ENCODE assay signal across 18 cellular contexts in the genomic region with DNA sequence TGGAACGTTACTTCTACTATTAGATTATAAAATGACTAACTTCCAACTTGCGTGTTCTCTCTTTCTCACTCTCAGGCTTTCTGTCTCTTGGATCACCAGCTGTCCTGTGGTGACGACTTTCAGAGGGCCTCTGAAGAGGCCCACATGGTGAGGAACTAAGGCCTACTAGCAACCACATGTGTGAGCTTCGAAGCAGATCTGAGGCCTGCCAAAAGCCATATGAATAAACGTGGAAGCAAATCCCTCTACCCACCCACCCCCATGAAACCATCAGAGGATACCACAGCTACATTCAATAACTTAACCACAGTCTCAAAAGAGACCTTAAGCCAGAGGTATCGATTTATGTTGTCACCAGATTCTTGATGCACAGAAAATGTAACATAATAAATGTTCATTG. TPM values are rescaled to one million over a fixed set of nuclear protein-coding genes. Genes with fewer than 3 reads are reported as not detected.
A peak's percentile ranks its signal among the peaks of the same experiment; 100 is the strongest.
DNase-seq lines count a peak whose midpoint lies in the region; ATAC-seq and TF ChIP-seq lines count a peak whose summit lies in the region.
"Had no signal": no experiment of that assay in that cellular context is flagged by ENCODE, and none has a peak within 500 bp of the region (broad histone marks: within the 10 kb centered on the region; RNA-seq: fewer than 3 reads in every experiment).

No MANE protein-coding gene starts in this region.

- no peaks in the 10 kb centered on the region for H3K4me1 ChIP-seq in colonic mucosa

- intact Hi-C loops in Right ventricle myocardium inferior (cut with DNase I) = loop anchor here (5.0 kb wide), 1 partner anchor 272 kb away; no protein-coding TSS in a partner anchor
- intact Hi-C loops in colonic mucosa (cut with DNase I) = loop anchor here (5.0 to 10.0 kb wide), 3 partner anchors 274 to 612 kb away; no protein-coding TSS in a partner anchor
- intact Hi-C loops in left cardiac atrium (cut with DNase I) = loop anchor here in 1 of 2 donors (5.0 kb wide), 2 partner anchors 272 to 442 kb away; no protein-coding TSS in a partner anchor

- no peak overlapping the region for H3K27ac ChIP-seq in colonic mucosa
- H3K27ac ChIP-seq: SJCRH30 had no signal

- H3K36me3 ChIP-seq in colonic mucosa = no peaks in the 10 kb centered on the region
- H3K36me3 ChIP-seq: SJCRH30 had no signal

- DNase-seq in RPMI7951 (ENCODE audit: low read depth) (peak; percentile 2), Right ventricle myocardium inferior (ENCODE audit: missing footprints) (no peak), cortex of kidney (lab: John Stamatoyannopoulos, UW) (no peak), colonic mucosa (no peak), left cardiac atrium (no peak)
- DNase-seq: COR-L47, HCEC 1CT, KBM-7, NCI-H1105, NCI-H1694 treated with DMSO at 0.1 percent for 48 hours, NCI-H446, NCI-H748 treated with DMSO at 0.1 percent for 48 hours, SJCRH30 had no signal

- H3K9me3 ChIP-seq in colonic mucosa = no peaks in the 10 kb centered on the region

- TF ChIP-seq CTCF in colonic mucosa (IDR thresholded peaks at IDR 0.05) = no peak

- H3K9ac ChIP-seq in colonic mucosa (ENCODE audit: low read depth in 2 of 2, low read length in 2 of 2) = no peak overlapping the region

- no peak overlapping the region for H3K4me3 ChIP-seq in colonic mucosa
- H3K4me3 ChIP-seq: SJCRH30 had no signal

- no peaks in the 10 kb centered on the region for H3K27me3 ChIP-seq in colonic mucosa
- H3K27me3 ChIP-seq: SJCRH30 had no signal

- ATAC-seq in GM18868 (IDR thresholded peaks at IDR 0.05; ENCODE audit: unreplicated experiment) = peak; percentile 38
- ATAC-seq in HG02852 (IDR thresholded peaks at IDR 0.05; ENCODE audit: unreplicated experiment) = peak; percentile 85
- peak; percentile 66 for ATAC-seq in HG03565 (IDR thresholded peaks at IDR 0.05; ENCODE audit: unreplicated experiment)
- ATAC-seq in Right ventricle myocardium inferior = no peak
- no peak for ATAC-seq in left cardiac atrium

RNA-seq across cellular contexts. Expression of a gene that starts 13.5 kb away (rescaled TPM):
- total RNA-seq in RPMI7951 (2014; rRNA removed; shearing (Covaris generic)) = not detected in 2 replicates
- total RNA-seq in Right ventricle myocardium inferior (2.3 TPM), colonic mucosa (1 to 10 TPM; 2.4 to 3.2 TPM), left cardiac atrium (1 to 10 TPM; 4.6 to 5.2 TPM)
- total RNA-seq: HT1080, MCF 10A had no signal

Comparison
In these comparisons a context has a peak if more than half of its experiments do, and no peak if none do; other contexts are left out.
1. ATAC-seq: peak in GM18868 (single experiment), HG02852 (single experiment) and HG03565 (single experiment); none in Right ventricle myocardium inferior (single experiment) and left cardiac atrium (0 of 2).